In the genomic region with DNA sequence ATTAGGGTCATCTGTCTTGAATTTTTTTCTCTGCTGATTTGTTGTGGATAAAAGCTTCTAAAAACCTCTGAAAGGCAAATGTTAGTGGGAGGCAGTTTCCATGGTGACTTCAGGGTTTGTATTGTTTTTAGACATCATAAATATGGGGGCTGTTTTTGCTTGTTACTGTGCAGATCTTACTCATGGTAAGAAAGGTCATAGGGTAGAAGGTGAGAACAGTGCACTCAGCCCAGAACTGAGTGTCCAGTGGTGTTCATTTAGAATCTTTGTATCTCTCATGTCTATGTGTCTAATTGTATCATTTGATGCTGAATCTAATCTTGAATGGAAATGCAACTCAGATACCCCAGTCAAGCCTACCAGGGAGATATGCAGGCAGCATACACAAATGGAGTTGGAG, we compare ENCODE assay signal across 16 cellular contexts.
DNase-seq lines count a peak whose midpoint lies in the region; ATAC-seq and TF ChIP-seq lines count a peak whose summit lies in the region.
"Had no signal": no experiment of that assay in that cellular context is flagged by ENCODE, and none has a peak within 500 bp of the region (broad histone marks: within the 10 kb centered on the region; RNA-seq: fewer than 3 reads in every experiment).

No MANE protein-coding gene starts in this region.

- peaks cover 2% of the 10 kb centered on the region for H3K36me3 Mint-ChIP-seq in T-helper 1 cell treated with Interleukin-12 subunit alpha and Interleukin-12 subunit beta and Interleukin-4 antibody, amounts not matched to agents 30 μg/mL and 1 μg/mL, for 36 hours (ENCODE audit: low read depth)
- peaks cover 2 to 6% of the 10 kb centered on the region in 2 donors for H3K36me3 Mint-ChIP-seq in activated T-cell treated with anti-CD3 and anti-CD28 coated beads, Interleukin-2, amount 50 U/mL, for 72 hours (ENCODE audit: insufficient read depth in 2 of 2)
- H3K36me3 Mint-ChIP-seq in activated T-helper 2 cell treated with anti-CD3 and anti-CD28 coated beads, Interferon-gamma antibody, Interleukin-2, Interleukin-4, amounts not matched to agents 10 μg/mL and 5 μg/mL and 100 μg/mL, durations not matched to agents 14 hours and 24 hours and 36 hours (ENCODE audit: low read depth): no peaks in the 10 kb centered on the region
- no peaks in the 10 kb centered on the region for H3K36me3 Mint-ChIP-seq in stimulated activated effector memory CD8-positive, alpha-beta T cell treated with anti-CD3 and anti-CD28 coated beads, Interleukin-12 subunit alpha, Interleukin-12 subunit beta, amount 100 ng/mL, for 72 hours
- H3K36me3 Mint-ChIP-seq: CD4-positive, CD25-positive, alpha-beta regulatory T cell had no signal

- no peaks in the 10 kb centered on the region for H3K27me3 ChIP-seq in tibial nerve
- H3K27me3 ChIP-seq: BLaER1 treated with 17β-estradiol and CSF1 and Interleukin-3, amounts not matched to agents 10 nM and 100 nM had no signal

- no peaks in the 10 kb centered on the region for H3K4me1 Mint-ChIP-seq in T-helper 1 cell treated with Interleukin-12 subunit alpha and Interleukin-12 subunit beta and Interleukin-4 antibody, amounts not matched to agents 30 μg/mL and 1 μg/mL, for 36 hours (ENCODE audit: low read depth)
- peaks cover 10% of the 10 kb centered on the region for H3K4me1 Mint-ChIP-seq in activated T-cell treated with anti-CD3 and anti-CD28 coated beads, Interleukin-2, amount 50 U/mL, for 72 hours (ENCODE audit: low read depth)
- H3K4me1 Mint-ChIP-seq in activated T-helper 2 cell treated with anti-CD3 and anti-CD28 coated beads, Interferon-gamma antibody, Interleukin-2, Interleukin-4, amounts not matched to agents 10 μg/mL and 5 μg/mL and 100 μg/mL, durations not matched to agents 14 hours and 24 hours and 36 hours (ENCODE audit: low read depth): peaks cover 12% of the 10 kb centered on the region
- peaks cover 5% of the 10 kb centered on the region for H3K4me1 Mint-ChIP-seq in stimulated activated effector memory CD8-positive, alpha-beta T cell treated with anti-CD3 and anti-CD28 coated beads, Interleukin-12 subunit alpha, Interleukin-12 subunit beta, amount 100 ng/mL, for 72 hours
- H3K4me1 Mint-ChIP-seq: CD4-positive, CD25-positive, alpha-beta regulatory T cell had no signal

- intact Hi-C loops in activated T-helper 2 cell treated with anti-CD3 and anti-CD28 coated beads, Interferon-gamma antibody, Interleukin-2, Interleukin-4, amounts not matched to agents 10 μg/mL and 5 μg/mL and 100 μg/mL, durations not matched to agents 14 hours and 24 hours and 36 hours (cut with micrococcal nuclease): loop anchor here (2.0 kb wide), 1 partner anchor 83 kb away; no protein-coding TSS in a partner anchor

- no peak overlapping the region for H3K27ac ChIP-seq in tibial nerve
- H3K27ac ChIP-seq: 22Rv1; BLaER1 treated with 17β-estradiol and CSF1 and Interleukin-3, amounts not matched to agents 10 nM and 100 nM had no signal

- H3K9me3 ChIP-seq in tibial nerve: no peaks in the 10 kb centered on the region

- ATAC-seq in activated T-cell treated with anti-CD3 and anti-CD28 coated beads, Interleukin-2, amount 50 U/mL, for 72 hours (replicated peaks in 1 of 2): peak; percentile 32 to 79
- ATAC-seq in stimulated activated effector memory CD8-positive, alpha-beta T cell treated with anti-CD3 and anti-CD28 coated beads, Interleukin-12 subunit alpha, Interleukin-12 subunit beta, amount 100 ng/mL, for 72 hours: peak; percentile 88
- ATAC-seq in GM18520 (IDR thresholded peaks at IDR 0.05; ENCODE audit: unreplicated experiment): no peak

- H3K4me1 ChIP-seq in tibial nerve: no peaks in the 10 kb centered on the region
- H3K4me1 ChIP-seq: BLaER1 treated with 17β-estradiol and CSF1 and Interleukin-3, amounts not matched to agents 10 nM and 100 nM had no signal

- DNase-seq in T-helper 1 cell (no peak), tibial nerve (ENCODE audit: low spot score in 2 of 2) (no peak)
- DNase-seq in activated T-cell treated with anti-CD3 and anti-CD28 coated beads, Interleukin-2, amount 50 U/mL, for 72 hours: no peak
- DNase-seq in activated T-cell treated with anti-CD3 and anti-CD28 coated beads, Interleukin-2, amount 50 U/mL, for 48 hours: no peak
- no peak for DNase-seq in activated T-helper 2 cell treated with anti-CD3 and anti-CD28 coated beads, Interferon-gamma antibody, Interleukin-2, Interleukin-4, amounts not matched to agents 10 μg/mL and 5 μg/mL and 100 μg/mL, durations not matched to agents 14 hours and 24 hours and 36 hours (ENCODE audit: low spot score)
- DNase-seq in stimulated activated effector memory CD8-positive, alpha-beta T cell treated with anti-CD3 and anti-CD28 coated beads, Interleukin-12 subunit alpha, Interleukin-12 subunit beta, amount 100 ng/mL, for 72 hours (ENCODE audit: low spot score in 2 of 2): no peak
- DNase-seq: AML-193; CD4-positive, CD25-positive, alpha-beta regulatory T cell; DMS53; GF-D8; HCEC 1CT; HFFc6 had no signal

- peaks cover 4% of the 10 kb centered on the region for H3K9me3 Mint-ChIP-seq in T-helper 1 cell treated with Interleukin-12 subunit alpha and Interleukin-12 subunit beta and Interleukin-4 antibody, amounts not matched to agents 30 μg/mL and 1 μg/mL, for 36 hours
- peaks cover 2 to 4% of the 10 kb centered on the region in 2 donors for H3K9me3 Mint-ChIP-seq in activated T-cell treated with anti-CD3 and anti-CD28 coated beads, Interleukin-2, amount 50 U/mL, for 72 hours
- peaks cover 5% of the 10 kb centered on the region for H3K9me3 Mint-ChIP-seq in activated T-helper 2 cell treated with anti-CD3 and anti-CD28 coated beads, Interferon-gamma antibody, Interleukin-2, Interleukin-4, amounts not matched to agents 10 μg/mL and 5 μg/mL and 100 μg/mL, durations not matched to agents 14 hours and 24 hours and 36 hours
- H3K9me3 Mint-ChIP-seq in stimulated activated effector memory CD8-positive, alpha-beta T cell treated with anti-CD3 and anti-CD28 coated beads, Interleukin-12 subunit alpha, Interleukin-12 subunit beta, amount 100 ng/mL, for 72 hours: no peaks in the 10 kb centered on the region
- H3K9me3 Mint-ChIP-seq: HFFc6 had no signal

- no peak for TF ChIP-seq EP300 in tibial nerve (IDR thresholded peaks at IDR 0.05)

- H3K36me3 ChIP-seq in tibial nerve: no peaks in the 10 kb centered on the region
- H3K36me3 ChIP-seq: BLaER1 treated with 17β-estradiol and CSF1 and Interleukin-3, amounts not matched to agents 10 nM and 100 nM had no signal

- H3K4me3 Mint-ChIP-seq in T-helper 1 cell treated with Interleukin-12 subunit alpha and Interleukin-12 subunit beta and Interleukin-4 antibody, amounts not matched to agents 30 μg/mL and 1 μg/mL, for 36 hours: no peak overlapping the region
- H3K4me3 Mint-ChIP-seq in activated T-cell treated with anti-CD3 and anti-CD28 coated beads, Interleukin-2, amount 50 U/mL, for 72 hours: peak overlapping the region in 1 of 2 donors; percentile 54
- H3K4me3 Mint-ChIP-seq in activated T-helper 2 cell treated with anti-CD3 and anti-CD28 coated beads, Interferon-gamma antibody, Interleukin-2, Interleukin-4, amounts not matched to agents 10 μg/mL and 5 μg/mL and 100 μg/mL, durations not matched to agents 14 hours and 24 hours and 36 hours (ENCODE audit: low read depth): no peak overlapping the region
- H3K4me3 Mint-ChIP-seq in stimulated activated effector memory CD8-positive, alpha-beta T cell treated with anti-CD3 and anti-CD28 coated beads, Interleukin-12 subunit alpha, Interleukin-12 subunit beta, amount 100 ng/mL, for 72 hours: no peak overlapping the region
- H3K4me3 Mint-ChIP-seq: HFFc6 had no signal

- no peak for TF ChIP-seq POLR2A in tibial nerve (IDR thresholded peaks at IDR 0.05)

- no peak for TF ChIP-seq CTCF in tibial nerve (IDR thresholded peaks at IDR 0.05)

- peak overlapping the region; percentile 6 for H3K27ac Mint-ChIP-seq in T-helper 1 cell treated with Interleukin-12 subunit alpha and Interleukin-12 subunit beta and Interleukin-4 antibody, amounts not matched to agents 30 μg/mL and 1 μg/mL, for 36 hours
- no peak overlapping the region for H3K27ac Mint-ChIP-seq in activated T-cell treated with anti-CD3 and anti-CD28 coated beads, Interleukin-2, amount 50 U/mL, for 72 hours
- H3K27ac Mint-ChIP-seq in activated T-helper 2 cell treated with anti-CD3 and anti-CD28 coated beads, Interferon-gamma antibody, Interleukin-2, Interleukin-4, amounts not matched to agents 10 μg/mL and 5 μg/mL and 100 μg/mL, durations not matched to agents 14 hours and 24 hours and 36 hours: peak overlapping the region; percentile 73
- H3K27ac Mint-ChIP-seq in stimulated activated effector memory CD8-positive, alpha-beta T cell treated with anti-CD3 and anti-CD28 coated beads, Interleukin-12 subunit alpha, Interleukin-12 subunit beta, amount 100 ng/mL, for 72 hours: peak overlapping the region; percentile 52
- H3K27ac Mint-ChIP-seq: CD4-positive, CD25-positive, alpha-beta regulatory T cell; HFFc6 had no signal

- no peaks in the 10 kb centered on the region for H3K27me3 Mint-ChIP-seq in T-helper 1 cell treated with Interleukin-12 subunit alpha and Interleukin-12 subunit beta and Interleukin-4 antibody, amounts not matched to agents 30 μg/mL and 1 μg/mL, for 36 hours (ENCODE audit: low read depth)
- H3K27me3 Mint-ChIP-seq in activated T-cell treated with anti-CD3 and anti-CD28 coated beads, Interleukin-2, amount 50 U/mL, for 72 hours (ENCODE audit: low read depth): peaks cover 5% of the 10 kb centered on the region
- no peaks in the 10 kb centered on the region for H3K27me3 Mint-ChIP-seq in activated T-helper 2 cell treated with anti-CD3 and anti-CD28 coated beads, Interferon-gamma antibody, Interleukin-2, Interleukin-4, amounts not matched to agents 10 μg/mL and 5 μg/mL and 100 μg/mL, durations not matched to agents 14 hours and 24 hours and 36 hours (ENCODE audit: low read depth)
- H3K27me3 Mint-ChIP-seq: CD4-positive, CD25-positive, alpha-beta regulatory T cell had no signal

- H3K4me3 ChIP-seq in tibial nerve: no peak overlapping the region
- H3K4me3 ChIP-seq: BLaER1 treated with 17β-estradiol and CSF1 and Interleukin-3, amounts not matched to agents 10 nM and 100 nM had no signal
